ENCODE assay signal across 8 cellular contexts in genomic region chr1:7704214-7705047, GRCh38.
A peak's percentile ranks its signal among the peaks of the same experiment; 100 is the strongest.
DNase-seq lines count a peak whose midpoint lies in the region; ATAC-seq and TF ChIP-seq lines count a peak whose summit lies in the region.

No MANE protein-coding gene starts in this region.

- POLR2A ChIA-PET in MCF 10A (lab: Yijun Ruan, JAX) = no interaction called here
- POLR2A ChIA-PET in activated CD4-positive, alpha-beta memory T cell treated with anti-CD3 and anti-CD28 coated beads for 36 hours (lab: Charles Lee) = no interaction called here

- H3K4me1 ChIP-seq in lung (ENCODE audit: control insufficient read depth in 2 of 2, insufficient read depth in 2 of 2, low read length in 2 of 2) = peaks cover 0 to 5% of the 10 kb centered on the region in 2 donors

- no peaks in the 10 kb centered on the region for H3K36me3 Mint-ChIP-seq in MCF 10A (ENCODE audit: insufficient read depth, unreplicated experiment)
- no peaks in the 10 kb centered on the region for H3K36me3 Mint-ChIP-seq in activated CD4-positive, alpha-beta memory T cell treated with anti-CD3 and anti-CD28 coated beads for 36 hours

- ATAC-seq in HG03064 (IDR thresholded peaks at IDR 0.05; ENCODE audit: low read depth, unreplicated experiment) = peak; percentile 90
- peak; percentile 97 for ATAC-seq in lung (ENCODE audit: insufficient read depth, low FRiP score)

- peak overlapping the region in 58 of 59 donors; percentile 52 to 83 (median 72) for H3K4me3 ChIP-seq in dorsolateral prefrontal cortex
- peak overlapping the region; percentile 78 for H3K4me3 ChIP-seq in lung

- no peak for TF ChIP-seq CTCF in MCF 10A (IDR thresholded peaks at IDR 0.05; ENCODE audit: unreplicated experiment)
- TF ChIP-seq CTCF in dorsolateral prefrontal cortex (IDR thresholded peaks at IDR 0.05 in 54 of 56, conservative IDR thresholded peaks at IDR 0.05 in 2 of 56; ENCODE audit: low read depth in 1 of 56, partially characterized antibody in 56 of 56) = no peak
- no peak for TF ChIP-seq CTCF in lung (IDR thresholded peaks at IDR 0.05; ENCODE audit: control extremely low read depth, extremely low read depth)

- H3K9me3 ChIP-seq in lung (ENCODE audit: control insufficient read depth in 2 of 2, insufficient read depth in 1 of 2, low read length in 1 of 2) = no peaks in the 10 kb centered on the region

- H3K9me3 Mint-ChIP-seq in MCF 10A (ENCODE audit: unreplicated experiment) = no peaks in the 10 kb centered on the region
- no peaks in the 10 kb centered on the region for H3K9me3 Mint-ChIP-seq in activated CD4-positive, alpha-beta memory T cell treated with anti-CD3 and anti-CD28 coated beads for 36 hours

- peak overlapping the region in 40 of 59 donors; percentile 47 to 90 (median 84) for H3K27ac ChIP-seq in dorsolateral prefrontal cortex
- peak overlapping the region; percentile 9 to 91 for H3K27ac ChIP-seq in lung (ENCODE audit: low read depth in 1 of 2, low read length in 1 of 2)

- intact Hi-C loops in MCF 10A (cut with micrococcal nuclease) (no loop called here), dorsolateral prefrontal cortex (cut with DNase I) (loop anchor here (5.0 to 10.0 kb wide), 4 partner anchors 32 to 50 kb away; no protein-coding TSS in a partner anchor)
- intact Hi-C loops in activated CD4-positive, alpha-beta memory T cell treated with anti-CD3 and anti-CD28 coated beads for 36 hours (cut with micrococcal nuclease) = no loop called here

- WGBS in lung, 2 donors = 1 to 2% methylated on average over 50 to 151 of the region's 151 CpGs

- CTCF ChIA-PET in MCF 10A (lab: Yijun Ruan, JAX) = no interaction called here
- CTCF ChIA-PET in activated CD4-positive, alpha-beta memory T cell treated with anti-CD3 and anti-CD28 coated beads for 36 hours (lab: Charles Lee) = interaction anchor here (1.0 to 4.2 kb wide), 5 partner anchors 33 to 196 kb away, joined by 3 to 13 read pairs (median 4); no protein-coding TSS in a partner anchor

- H3K27me3 ChIP-seq in dorsolateral prefrontal cortex = no peaks in the 10 kb centered on the region
- no peaks in the 10 kb centered on the region for H3K27me3 ChIP-seq in lung (ENCODE audit: control insufficient read depth, insufficient read depth)

- H3K4me3 Mint-ChIP-seq in MCF 10A (ENCODE audit: unreplicated experiment) = no peak overlapping the region
- H3K4me3 Mint-ChIP-seq in activated CD4-positive, alpha-beta memory T cell treated with anti-CD3 and anti-CD28 coated beads for 36 hours = peak overlapping the region; percentile 56

- DNase-seq in T47D (ENCODE audit: low read depth in 1 of 2, low spot score in 1 of 2) (peak; percentile 91 to 98), MCF 10A (ENCODE audit: unreplicated experiment) (no peak), NCI-H2227 treated with DMSO at 0.1 percent for 48 hours (lab: John Stamatoyannopoulos, UW) (peak; percentile 88), dorsolateral prefrontal cortex (peak; percentile 93 to 99 (median 96)), lung (ENCODE audit: low spot score) (peak; percentile 92)
- DNase-seq in activated CD4-positive, alpha-beta memory T cell treated with anti-CD3 and anti-CD28 coated beads for 36 hours = peak; percentile 94
- peak; percentile 89 to 90 for DNase-seq in stimulated activated CD4-positive, alpha-beta T cell treated with anti-CD3 and anti-CD28 coated beads, Interleukin-4, amount 100 ng/mL, for 48 hours (ENCODE audit: low read depth in 2 of 2)

- BruUV-seq in MCF 10A (replicated peaks; lab: Mats Ljungman, UMichigan) = no TSS peak

- no peaks in the 10 kb centered on the region for H3K4me1 Mint-ChIP-seq in MCF 10A (ENCODE audit: insufficient read depth, unreplicated experiment)
- peaks cover 9% of the 10 kb centered on the region for H3K4me1 Mint-ChIP-seq in activated CD4-positive, alpha-beta memory T cell treated with anti-CD3 and anti-CD28 coated beads for 36 hours (ENCODE audit: low read depth)

- in situ Hi-C loops in T47D (cut with HindIII; ENCODE audit: low pct_unique_long_range_greater_than_20kb, low sequenced_read_pairs) = no loop called here

- H3K27me3 Mint-ChIP-seq in MCF 10A (ENCODE audit: insufficient read depth, unreplicated experiment) = peaks cover 40% of the 10 kb centered on the region
- H3K27me3 Mint-ChIP-seq in activated CD4-positive, alpha-beta memory T cell treated with anti-CD3 and anti-CD28 coated beads for 36 hours = peaks cover 37% of the 10 kb centered on the region

- no peak overlapping the region for H3K27ac Mint-ChIP-seq in MCF 10A (ENCODE audit: low read depth, unreplicated experiment)
- no peak overlapping the region for H3K27ac Mint-ChIP-seq in activated CD4-positive, alpha-beta memory T cell treated with anti-CD3 and anti-CD28 coated beads for 36 hours

- H3K36me3 ChIP-seq in lung (ENCODE audit: control insufficient read depth in 2 of 2, insufficient read depth in 2 of 2, low read length in 2 of 2) = no peaks in the 10 kb centered on the region

Comparison
In these comparisons a context has a peak if more than half of its experiments do, and no peak if none do; other contexts are left out.
1. intact Hi-C loops: an anchor here in dorsolateral prefrontal cortex (5.0 to 10.0 kb wide); none called in MCF 10A and activated CD4-positive, alpha-beta memory T cell treated with anti-CD3 and anti-CD28 coated beads for 36 hours.